ENCODE assay signal across 1 cellular context in genomic region chr20:4060054-4060795, GRCh38.
TF ChIP-seq lines count a peak whose summit lies in the region.

No MANE protein-coding gene starts in this region.

TF ChIP-seq in GM23338, 12 proteins besides CTCF, POLR2A, EP300 and RAD21 (continued from another document):
- TF ChIP-seq ZNF462 (CRISPR knock-in tag; IDR thresholded peaks at IDR 0.05) (no peak), JUNB (IDR thresholded peaks at IDR 0.05; ENCODE audit: unreplicated experiment) (no peak), ZNF331 (CRISPR knock-in tag; IDR thresholded peaks at IDR 0.05; ENCODE audit: low read depth) (no peak), NANOG (IDR thresholded peaks at IDR 0.05; ENCODE audit: borderline replicate concordance) (no peak), POLR2AphosphoS5 (IDR thresholded peaks at IDR 0.05; ENCODE audit: low read depth) (no peak)
